8 cellular contexts compared by ENCODE assay signal in the genomic region with DNA sequence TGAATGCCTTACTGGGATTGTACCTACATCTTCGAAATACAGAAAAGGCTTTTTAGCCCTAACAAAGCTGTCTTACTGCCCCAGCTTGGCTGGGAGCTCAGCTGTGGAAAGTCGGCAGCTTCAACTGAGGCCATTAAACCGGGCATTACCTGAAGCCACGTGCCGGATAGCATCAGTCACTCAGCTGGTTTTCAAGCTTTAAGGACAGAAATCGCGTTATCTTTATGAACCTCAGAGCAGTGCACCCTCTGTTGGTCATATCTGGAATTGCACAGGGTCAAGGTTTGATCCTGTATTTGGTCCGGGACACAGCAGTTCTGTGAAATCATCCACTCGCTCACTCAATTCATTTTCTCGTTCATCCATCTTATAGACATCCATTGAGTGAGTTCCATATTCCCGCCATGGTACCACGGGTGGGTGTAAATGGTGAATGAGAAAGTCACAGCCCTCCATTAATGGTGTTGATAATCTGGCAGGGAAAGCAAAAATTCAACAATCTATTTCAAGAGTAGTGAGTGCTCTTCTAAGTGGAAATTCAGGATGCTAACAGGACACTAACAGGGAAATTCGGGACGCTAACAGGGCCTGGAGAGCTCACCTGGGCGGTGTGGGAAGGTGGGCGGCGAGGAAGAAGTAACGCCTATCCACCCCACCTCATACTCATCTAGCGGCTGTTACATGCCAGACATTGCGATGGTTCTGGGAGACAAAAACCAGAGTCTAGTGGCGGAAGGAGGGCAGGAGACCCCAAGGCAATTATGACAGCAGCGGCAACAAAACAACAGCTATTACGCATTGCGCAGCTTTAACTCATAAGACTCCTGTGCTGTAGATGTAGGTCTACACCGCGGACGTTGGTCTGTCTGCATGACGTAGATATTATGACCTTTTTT.
DNase-seq lines count a peak whose midpoint lies in the region; ATAC-seq and TF ChIP-seq lines count a peak whose summit lies in the region.

No MANE protein-coding gene starts in this region.

- no peak overlapping the region for H3K4me3 Mint-ChIP-seq in activated CD4-positive, alpha-beta T cell treated with anti-CD3 and anti-CD28 coated beads for 36 hours
- H3K4me3 Mint-ChIP-seq in stimulated activated naive B cell treated with anti-CD40 and anti-IgM and Interleukin-4, amounts not matched to agents 10 μg/mL and 1 μg/mL and 100 μg/mL, for 72 hours: no peak overlapping the region

- CTCF ChIA-PET in activated CD4-positive, alpha-beta T cell treated with anti-CD3 and anti-CD28 coated beads for 36 hours (lab: Charles Lee): interaction anchor here (0.5 to 1.4 kb wide), 16 partner anchors 8 to 413 kb away, joined by 3 to 9 read pairs (median 3); no protein-coding TSS in a partner anchor

- DNase-seq in left ventricle myocardium inferior (no peak), cardiac septum (ENCODE audit: low spot score) (no peak), NCI-H187 (lab: John Stamatoyannopoulos, UW) (peak; percentile 36 to 68), dermis blood vessel endothelial cell (peak; percentile 79), mucosa of descending colon (peak in 1 of 3 donors; percentile 76), SKM-1 (lab: John Stamatoyannopoulos, UW; ENCODE audit: unreplicated experiment) (no peak)
- DNase-seq in activated CD4-positive, alpha-beta T cell treated with anti-CD3 and anti-CD28 coated beads for 36 hours: peak; percentile 73
- peak; percentile 56 for DNase-seq in stimulated activated naive B cell treated with anti-CD40 and anti-IgM and Interleukin-4, amounts not matched to agents 10 μg/mL and 1 μg/mL and 100 μg/mL, for 72 hours

- H3K27ac ChIP-seq in left ventricle myocardium inferior (replicated peaks): no peak overlapping the region

- H3K27ac Mint-ChIP-seq in activated CD4-positive, alpha-beta T cell treated with anti-CD3 and anti-CD28 coated beads for 36 hours: no peak overlapping the region
- H3K27ac Mint-ChIP-seq in stimulated activated naive B cell treated with anti-CD40 and anti-IgM and Interleukin-4, amounts not matched to agents 10 μg/mL and 1 μg/mL and 100 μg/mL, for 72 hours: no peak overlapping the region

- H3K4me3 ChIP-seq in left ventricle myocardium inferior: no peak overlapping the region
- no peak overlapping the region for H3K4me3 ChIP-seq in mucosa of descending colon

- H3K9me3 ChIP-seq in left ventricle myocardium inferior (replicated peaks) (no peaks in the 10 kb centered on the region), mucosa of descending colon (no peaks in the 10 kb centered on the region)

- H3K4me1 ChIP-seq in left ventricle myocardium inferior (no peaks in the 10 kb centered on the region), mucosa of descending colon (ENCODE audit: low read depth) (no peaks in the 10 kb centered on the region)

- peaks cover 49% of the 10 kb centered on the region for H3K27me3 ChIP-seq in left ventricle myocardium inferior (ENCODE audit: low read depth)

- no peaks in the 10 kb centered on the region for H3K36me3 Mint-ChIP-seq in activated CD4-positive, alpha-beta T cell treated with anti-CD3 and anti-CD28 coated beads for 36 hours (ENCODE audit: low read depth)
- peaks cover 2 to 3% of the 10 kb centered on the region in 2 donors for H3K36me3 Mint-ChIP-seq in stimulated activated naive B cell treated with anti-CD40 and anti-IgM and Interleukin-4, amounts not matched to agents 10 μg/mL and 1 μg/mL and 100 μg/mL, for 72 hours

- intact Hi-C loops in left ventricle myocardium inferior (cut with micrococcal nuclease) (no loop called here), cardiac septum (cut with DNase I) (loop anchor here (5.0 to 10.0 kb wide), 2 partner anchors 210 to 212 kb away; no protein-coding TSS in a partner anchor), mucosa of descending colon (cut with DNase I, micrococcal nuclease) (loop anchor here in 1 of 2 donors (1.0 kb wide), 1 partner anchor 213 kb away; no protein-coding TSS in a partner anchor)
- intact Hi-C loops in activated CD4-positive, alpha-beta T cell treated with anti-CD3 and anti-CD28 coated beads for 36 hours (cut with DNase I, micrococcal nuclease): loop anchor here (1.0 to 5.0 kb wide), 3 partner anchors 165 to 218 kb away; no protein-coding TSS in a partner anchor

- ATAC-seq in activated CD4-positive, alpha-beta T cell treated with anti-CD3 and anti-CD28 coated beads for 36 hours: no peak
- ATAC-seq in mucosa of descending colon: peak; percentile 67
- peak; percentile 52 to 56 for ATAC-seq in stimulated activated naive B cell treated with anti-CD40 and anti-IgM and Interleukin-4, amounts not matched to agents 10 μg/mL and 1 μg/mL and 100 μg/mL, for 72 hours (replicated peaks)

- H3K9me3 Mint-ChIP-seq in activated CD4-positive, alpha-beta T cell treated with anti-CD3 and anti-CD28 coated beads for 36 hours (ENCODE audit: low read depth): no peaks in the 10 kb centered on the region
- peaks cover 2 to 4% of the 10 kb centered on the region in 2 donors for H3K9me3 Mint-ChIP-seq in stimulated activated naive B cell treated with anti-CD40 and anti-IgM and Interleukin-4, amounts not matched to agents 10 μg/mL and 1 μg/mL and 100 μg/mL, for 72 hours

- peaks cover 4% of the 10 kb centered on the region for H3K27me3 Mint-ChIP-seq in activated CD4-positive, alpha-beta T cell treated with anti-CD3 and anti-CD28 coated beads for 36 hours
- H3K27me3 Mint-ChIP-seq in stimulated activated naive B cell treated with anti-CD40 and anti-IgM and Interleukin-4, amounts not matched to agents 10 μg/mL and 1 μg/mL and 100 μg/mL, for 72 hours: no peaks in the 10 kb centered on the region

- peaks cover 2% of the 10 kb centered on the region for H3K4me1 Mint-ChIP-seq in activated CD4-positive, alpha-beta T cell treated with anti-CD3 and anti-CD28 coated beads for 36 hours
- peaks cover 21 to 30% of the 10 kb centered on the region in 2 donors for H3K4me1 Mint-ChIP-seq in stimulated activated naive B cell treated with anti-CD40 and anti-IgM and Interleukin-4, amounts not matched to agents 10 μg/mL and 1 μg/mL and 100 μg/mL, for 72 hours

- POLR2A ChIA-PET in activated CD4-positive, alpha-beta T cell treated with anti-CD3 and anti-CD28 coated beads for 36 hours (lab: Charles Lee): no interaction called here

- TF ChIP-seq CTCF in left ventricle myocardium inferior (IDR thresholded peaks at IDR 0.05; ENCODE audit: borderline replicate concordance) (peak; percentile 88), mucosa of descending colon (IDR thresholded peaks at IDR 0.05) (peak; percentile 72)

- H3K36me3 ChIP-seq in left ventricle myocardium inferior (no peaks in the 10 kb centered on the region), mucosa of descending colon (ENCODE audit: low read depth) (no peaks in the 10 kb centered on the region)

Comparison
In these comparisons a context has a peak if more than half of its experiments do, and no peak if none do; other contexts are left out.
1. DNase-seq: peak in NCI-H187 (2 of 2), activated CD4-positive, alpha-beta T cell treated with anti-CD3 and anti-CD28 coated beads for 36 hours (single experiment), dermis blood vessel endothelial cell (single experiment) and stimulated activated naive B cell treated with anti-CD40 and anti-IgM and Interleukin-4, amounts not matched to agents 10 μg/mL and 1 μg/mL and 100 μg/mL, for 72 hours (single experiment); none in left ventricle myocardium inferior (single experiment), cardiac septum (single experiment) and SKM-1 (single experiment).